8 cellular contexts compared by ENCODE assay signal in genomic region chr12:110338754-110339153, GRCh38. TPM values are rescaled to one million over a fixed set of nuclear protein-coding genes. Genes with fewer than 3 reads are reported as not detected.
DNase-seq lines count a peak whose midpoint lies in the region; ATAC-seq and TF ChIP-seq lines count a peak whose summit lies in the region.

No MANE protein-coding gene starts in this region.

- peaks cover 24% of the 10 kb centered on the region for H3K4me1 Mint-ChIP-seq in MCF 10A (ENCODE audit: insufficient read depth, unreplicated experiment)

- TF ChIP-seq POLR2A in erythroblast (IDR thresholded peaks at IDR 0.05; ENCODE audit: low read length) (no peak), suprapubic skin (IDR thresholded peaks at IDR 0.05) (no peak)

- TF ChIP-seq EP300 in suprapubic skin (IDR thresholded peaks at IDR 0.05) = no peak

- no peak overlapping the region for H2AFZ ChIP-seq in mammary epithelial cell (ENCODE audit: low read depth, low read length)

- H3K27me3 ChIP-seq in mammary epithelial cell (ENCODE audit: insufficient read depth, low read length) (no peaks in the 10 kb centered on the region), suprapubic skin (no peaks in the 10 kb centered on the region)

- 88% methylated on average over 3 of the region's 3 CpGs for WGBS in mammary epithelial cell (ENCODE audit: low coverage, missing lambda C conversion rate)
- 85% methylated on average over 3 of the region's 3 CpGs for WGBS in suprapubic skin

- peaks cover 72% of the 10 kb centered on the region for H3K36me3 ChIP-seq in mammary epithelial cell (ENCODE audit: insufficient read depth, low read length)
- peaks cover 100% of the 10 kb centered on the region for H3K36me3 ChIP-seq in suprapubic skin

- CTCF ChIA-PET in MCF 10A (lab: Yijun Ruan, JAX) (interaction anchor here (0.6 to 1.1 kb wide), 3 partner anchors 59 to 1023 kb away, joined by 3 to 4 read pairs (median 3); no protein-coding TSS in a partner anchor), mammary epithelial cell (lab: Charles Lee; ENCODE audit: low non-redundant PET) (no interaction called here)

- DNase-seq in MCF 10A (ENCODE audit: unreplicated experiment) (peak; percentile 30), mammary epithelial cell (no peak), NCI-H69 (lab: John Stamatoyannopoulos, UW) (peak; percentile 43), erythroblast (lab: John Stamatoyannopoulos, UW) (peak; percentile 17 to 26), suprapubic skin (ENCODE audit: low spot score in 2 of 2) (no peak), HuH-7.5 (ENCODE audit: low spot score) (no peak)

- H3K4me2 ChIP-seq in mammary epithelial cell (ENCODE audit: insufficient read depth, low read depth, low read length) = no peak overlapping the region

- no peaks in the 10 kb centered on the region for H3K9me3 ChIP-seq in mammary epithelial cell (replicated peaks; ENCODE audit: insufficient read depth, low read length)
- no peaks in the 10 kb centered on the region for H3K9me3 ChIP-seq in suprapubic skin

- ATAC-seq in HG02610 (IDR thresholded peaks at IDR 0.05; ENCODE audit: unreplicated experiment) (no peak), HG02678 (IDR thresholded peaks at IDR 0.05; ENCODE audit: unreplicated experiment) (no peak)

- H3K4me3 Mint-ChIP-seq in MCF 10A (ENCODE audit: unreplicated experiment) = no peak overlapping the region

- H3K9ac ChIP-seq in mammary epithelial cell (ENCODE audit: insufficient read depth, low read length) = no peak overlapping the region

- H3K36me3 Mint-ChIP-seq in MCF 10A (ENCODE audit: insufficient read depth, unreplicated experiment) = peaks cover 98% of the 10 kb centered on the region

- POLR2A ChIA-PET in MCF 10A (lab: Yijun Ruan, JAX) = interaction anchor here (0.7 to 3.3 kb wide), 5 partner anchors 8 to 143 kb away, joined by 3 to 25 read pairs (median 4); no protein-coding TSS in a partner anchor

- H3K4me1 ChIP-seq in mammary epithelial cell (ENCODE audit: insufficient read depth, low read length) = peaks cover 24% of the 10 kb centered on the region
- peaks cover 4% of the 10 kb centered on the region for H3K4me1 ChIP-seq in suprapubic skin

- H3K4me3 ChIP-seq in mammary epithelial cell (replicated peaks in 1 of 3; ENCODE audit: insufficient read depth in 1 of 3, low read depth in 2 of 3, low read length in 3 of 3) (no peak overlapping the region), suprapubic skin (no peak overlapping the region)

- H3K79me2 ChIP-seq in mammary epithelial cell (ENCODE audit: insufficient read depth, low read length) = peaks cover 78% of the 10 kb centered on the region

- H3K27ac Mint-ChIP-seq in MCF 10A (ENCODE audit: low read depth, unreplicated experiment) = peak overlapping the region; percentile 47

- in situ Hi-C loops in mammary epithelial cell (cut with MboI; ENCODE audit: low sequenced_read_pairs in 2 of 2) = no loop called here

- no TSS peak for BruUV-seq in MCF 10A (replicated peaks; lab: Mats Ljungman, UMichigan)
- no TSS peak for BruUV-seq in mammary epithelial cell (replicated peaks; lab: Mats Ljungman, UMichigan)

- peak; percentile 9 for TF ChIP-seq CTCF in MCF 10A (IDR thresholded peaks at IDR 0.05; ENCODE audit: unreplicated experiment)
- TF ChIP-seq CTCF in mammary epithelial cell (conservative IDR thresholded peaks at IDR 0.05 in 1 of 2, IDR thresholded peaks at IDR 0.05 in 1 of 2; ENCODE audit: extremely low read depth in 1 of 2, insufficient read depth in 1 of 2, low read depth in 1 of 2, low read length in 2 of 2) = peak in 1 of 2 donors; percentile 8
- no peak for TF ChIP-seq CTCF in suprapubic skin (IDR thresholded peaks at IDR 0.05)

- dilution Hi-C loops in mammary epithelial cell (cut with HindIII; ENCODE audit: low sequenced_read_pairs) = no loop called here

- H3K27me3 Mint-ChIP-seq in MCF 10A (ENCODE audit: insufficient read depth, unreplicated experiment) = no peaks in the 10 kb centered on the region

- H3K9me3 Mint-ChIP-seq in MCF 10A (ENCODE audit: unreplicated experiment) = no peaks in the 10 kb centered on the region

- intact Hi-C loops in MCF 10A (cut with micrococcal nuclease) = loop anchor here (2.0 kb wide), 2 partner anchors 58 to 238 kb away; partner anchors contain the start of gene ATP2A2
- intact Hi-C loops in mammary epithelial cell (cut with micrococcal nuclease) = loop anchor here (1.0 kb wide), 1 partner anchor 114 kb away; no protein-coding TSS in a partner anchor

- no peak overlapping the region for H3K27ac ChIP-seq in mammary epithelial cell (ENCODE audit: insufficient read depth, low read depth, low read length)
- H3K27ac ChIP-seq in suprapubic skin = peak overlapping the region; percentile 64

- no peaks in the 10 kb centered on the region for H4K20me1 ChIP-seq in mammary epithelial cell (ENCODE audit: insufficient read depth, low read length)

RNA-seq across cellular contexts. Expression of gene ATP2A2, which starts 57.7 kb away (rescaled TPM):
- total RNA-seq in MCF 10A (2022) = 272 and 308 TPM in 2 replicates
- total RNA-seq in mammary epithelial cell = 100 to 1,000 TPM; 311 to 337 TPM
- polyA plus RNA-seq in mammary epithelial cell = 156 TPM
- 444 TPM for polyA minus RNA-seq in mammary epithelial cell
- total RNA-seq in suprapubic skin = 100 to 1,000 TPM in 3 of 4 donors, 10 to 100 TPM in 1; 95.9 to 138 (median 118) TPM

Comparison
In these comparisons a context has a peak if more than half of its experiments do, and no peak if none do; other contexts are left out.
1. DNase-seq: peak in MCF 10A (single experiment), NCI-H69 (single experiment) and erythroblast (2 of 2); none in mammary epithelial cell (single experiment), suprapubic skin (0 of 2) and HuH-7.5 (single experiment).